ENCODE assay signal across 19 cellular contexts in genomic region chr16:75017670-75018525, GRCh38. TPM values are rescaled to one million over a fixed set of nuclear protein-coding genes. Genes with fewer than 3 reads are reported as not detected.
DNase-seq lines count a peak whose midpoint lies in the region; ATAC-seq and TF ChIP-seq lines count a peak whose summit lies in the region.
"Had no signal": no experiment of that assay in that cellular context is flagged by ENCODE, and none has a peak within 500 bp of the region (broad histone marks: within the 10 kb centered on the region; RNA-seq: fewer than 3 reads in every experiment).

No MANE protein-coding gene starts in this region.

- H3K9me3 ChIP-seq in Loucy (ENCODE audit: insufficient read depth, low read depth, low read length) = peaks cover 15% of the 10 kb centered on the region; the same call in 1 of the 2 replicates
- H3K9me3 ChIP-seq: body of pancreas had no signal

- no peak overlapping the region for H3K9ac ChIP-seq in Loucy (ENCODE audit: low read depth, low read length, poor library complexity, severe bottlenecking)
- H3K9ac ChIP-seq: BLaER1 had no signal

- H3K4me1 ChIP-seq in Loucy (ENCODE audit: insufficient read depth, low read length, poor library complexity, severe bottlenecking) = peaks cover 13% of the 10 kb centered on the region
- H3K4me1 ChIP-seq: body of pancreas had no signal

- H3K4me3 ChIP-seq in Loucy (ENCODE audit: low read length, poor library complexity, severe bottlenecking) (no peak overlapping the region), brain microvascular endothelial cell (ENCODE audit: low read depth, low read length) (no peak overlapping the region)
- H3K4me3 ChIP-seq: BLaER1, body of pancreas, hepatocyte, lower lobe of right lung had no signal

- H3K27me3 ChIP-seq in Loucy (ENCODE audit: insufficient read depth, low read length, poor library complexity, severe bottlenecking) = no peaks in the 10 kb centered on the region
- no peaks in the 10 kb centered on the region for H3K27me3 ChIP-seq in brain microvascular endothelial cell (replicated peaks)
- H3K27me3 ChIP-seq: BLaER1, body of pancreas, hepatocyte had no signal

- no peak for ATAC-seq in HG02588 (IDR thresholded peaks at IDR 0.05; ENCODE audit: unreplicated experiment)
- ATAC-seq in activated naive CD4-positive, alpha-beta T cell treated with anti-CD3 and anti-CD28 coated beads, Interleukin-2, amount 50 U/mL, for 72 hours = no peak
- ATAC-seq: body of pancreas, lower lobe of right lung, right cardiac atrium had no signal

- no peaks in the 10 kb centered on the region for H3K9me2 ChIP-seq in Loucy (replicated peaks; ENCODE audit: low read depth, low read length)

- H3K27ac ChIP-seq in brain microvascular endothelial cell = peak overlapping the region; percentile 66
- H3K27ac ChIP-seq: BLaER1, body of pancreas, hepatocyte, lower lobe of right lung had no signal

- peak overlapping the region; percentile 38 for H3K27ac Mint-ChIP-seq in progenitor cell of endocrine pancreas
- H3K27ac Mint-ChIP-seq in activated naive CD4-positive, alpha-beta T cell treated with anti-CD3 and anti-CD28 coated beads, Interleukin-2, amount 50 U/mL, for 72 hours = no peak overlapping the region
- H3K27ac Mint-ChIP-seq: activated T-helper 1 cell treated with anti-CD3 and anti-CD28 coated beads, Interleukin-12 subunit alpha, Interleukin-12 subunit beta, Interleukin-2, Interleukin-4 antibody, amounts not matched to agents 30 ng/mL and 10 ng/mL and 1 ng/mL, durations not matched to agents 14 hours and 24 hours and 36 hours had no signal

- H3K9me3 Mint-ChIP-seq in progenitor cell of endocrine pancreas (ENCODE audit: low read depth) = peaks cover 21% of the 10 kb centered on the region
- H3K9me3 Mint-ChIP-seq in activated naive CD4-positive, alpha-beta T cell treated with anti-CD3 and anti-CD28 coated beads, Interleukin-2, amount 50 U/mL, for 72 hours = peaks cover 11 to 14% of the 10 kb centered on the region in 2 donors

- no peaks in the 10 kb centered on the region for H3F3A ChIP-seq in Loucy (ENCODE audit: low read depth)

- H4K20me1 ChIP-seq in Loucy (ENCODE audit: insufficient read depth, low read length, poor library complexity, severe bottlenecking) = peaks cover 92% of the 10 kb centered on the region

- peaks cover 27% of the 10 kb centered on the region for H3K36me3 Mint-ChIP-seq in progenitor cell of endocrine pancreas (ENCODE audit: insufficient read depth)
- peaks cover 17 to 26% of the 10 kb centered on the region in 2 donors for H3K36me3 Mint-ChIP-seq in activated naive CD4-positive, alpha-beta T cell treated with anti-CD3 and anti-CD28 coated beads, Interleukin-2, amount 50 U/mL, for 72 hours

- no peak overlapping the region for H2AFZ ChIP-seq in Loucy (ENCODE audit: low read length)
- H2AFZ ChIP-seq: hepatocyte had no signal

- peaks cover 6% of the 10 kb centered on the region for H3K4me1 Mint-ChIP-seq in progenitor cell of endocrine pancreas (ENCODE audit: low read depth)

- H3K27me3 Mint-ChIP-seq in progenitor cell of endocrine pancreas = no peaks in the 10 kb centered on the region

- no peak for TF ChIP-seq CTCF in Loucy (conservative IDR thresholded peaks at IDR 0.05; ENCODE audit: low read length)
- no peak for TF ChIP-seq CTCF in brain microvascular endothelial cell (IDR thresholded peaks at IDR 0.05; ENCODE audit: low read depth, low read length, missing control alignments)
- no peak for TF ChIP-seq CTCF in progenitor cell of endocrine pancreas (IDR thresholded peaks at IDR 0.05; ENCODE audit: unreplicated experiment)

- H3K4me2 ChIP-seq in Loucy (ENCODE audit: low read depth, low read length, poor library complexity, severe bottlenecking) = peak overlapping the region; percentile 14
- H3K4me2 ChIP-seq: BLaER1, hepatocyte had no signal

- H3K36me3 ChIP-seq in Loucy (ENCODE audit: insufficient read depth, low read length) (peaks cover 48% of the 10 kb centered on the region), brain microvascular endothelial cell (replicated peaks) (no peaks in the 10 kb centered on the region)
- H3K36me3 ChIP-seq: lower lobe of right lung had no signal

- DNase-seq in NOMO-1 treated with DMSO at 0.1 percent for 48 hours (lab: John Stamatoyannopoulos, UW; ENCODE audit: unreplicated experiment) (peak; percentile 21), NOMO-1 treated with dmso at 0.1 percent for 144 hours (lab: John Stamatoyannopoulos, UW; ENCODE audit: unreplicated experiment) (no peak), brain microvascular endothelial cell (no peak), progenitor cell of endocrine pancreas (ENCODE audit: low spot score, unreplicated experiment) (no peak), foreskin melanocyte (no peak)
- no peak for DNase-seq in activated naive CD4-positive, alpha-beta T cell treated with anti-CD3 and anti-CD28 coated beads, Interleukin-2, amount 50 U/mL, for 72 hours (ENCODE audit: low spot score in 2 of 2)
- DNase-seq: body of pancreas, cortex of kidney, KBM-7, lower lobe of right lung, NCI-H1105, NCI-H526 treated with DMSO at 0.1 percent for 48 hours, right cardiac atrium, SHP77 had no signal

- in situ Hi-C loops in brain microvascular endothelial cell (cut with HindIII; ENCODE audit: low pct_ligation_motif_present, low sequenced_read_pairs) = no loop called here

- H3K4me3 Mint-ChIP-seq in progenitor cell of endocrine pancreas (ENCODE audit: low read depth) = no peak overlapping the region
- H3K4me3 Mint-ChIP-seq: activated T-helper 1 cell treated with anti-CD3 and anti-CD28 coated beads, Interleukin-12 subunit alpha, Interleukin-12 subunit beta, Interleukin-2, Interleukin-4 antibody, amounts not matched to agents 30 ng/mL and 10 ng/mL and 1 ng/mL, durations not matched to agents 14 hours and 24 hours and 36 hours had no signal

- H3K79me2 ChIP-seq in Loucy (ENCODE audit: insufficient read depth, low read length) = peaks cover 99% of the 10 kb centered on the region

RNA-seq across cellular contexts. Expression of gene ZNRF1, which starts 19.1 kb away (rescaled TPM):
- 66.1 and 71.6 TPM in 2 replicates for total RNA-seq in progenitor cell of endocrine pancreas
- total RNA-seq in activated naive CD4-positive, alpha-beta T cell treated with anti-CD3 and anti-CD28 coated beads, Interleukin-2, amount 50 U/mL, for 72 hours = 10 to 100 TPM; 20.4 to 45.1 TPM

RNA-seq across cellular contexts. Expression of gene WDR59, which starts 33.0 kb away (rescaled TPM):
- total RNA-seq in progenitor cell of endocrine pancreas = 150 and 154 TPM in 2 replicates
- total RNA-seq in activated naive CD4-positive, alpha-beta T cell treated with anti-CD3 and anti-CD28 coated beads, Interleukin-2, amount 50 U/mL, for 72 hours = 100 to 1,000 TPM in 1 of 2 donors, 10 to 100 TPM in 1; 75.8 to 110 TPM
